In the genomic region with DNA sequence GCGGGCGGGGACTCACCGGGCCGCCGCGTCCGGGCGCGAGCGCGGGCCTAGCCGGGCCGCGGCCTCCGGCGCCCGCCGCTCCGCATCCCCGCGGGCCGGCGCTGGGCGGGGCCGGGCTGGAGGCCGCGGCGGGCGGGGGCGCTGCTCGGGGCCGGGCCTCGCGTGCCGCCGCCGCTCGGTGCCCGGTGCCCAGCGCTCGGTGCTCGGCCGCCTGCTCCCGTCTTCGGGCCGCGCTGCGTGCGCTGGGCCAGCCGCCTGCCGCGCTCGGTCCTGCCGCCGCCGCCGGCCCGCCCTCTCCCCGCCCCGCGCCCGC, we compare ENCODE assay signal across 8 cellular contexts. TPM values are rescaled to one million over a fixed set of nuclear protein-coding genes. Genes with fewer than 3 reads are reported as not detected.
DNase-seq lines count a peak whose midpoint lies in the region; TF ChIP-seq lines count a peak whose summit lies in the region.

A gene (minus strand): TSS at position 281 of the 313 bp plus-strand sequence. CDS start 3,105 bp downstream, outside the sequence.

- no peak within 1 kb of the TSS for H3K27ac ChIP-seq in HUES64 (ENCODE audit: low read depth, low read length)
- H3K27ac ChIP-seq in mammary epithelial cell (ENCODE audit: insufficient read depth, low read depth, low read length): peak within 1 kb of the TSS; percentile 59
- peak within 1 kb of the TSS; percentile 80 to 86 for H3K27ac ChIP-seq in liver (ENCODE audit: low read depth in 1 of 2, low read length in 2 of 2)
- H3K27ac ChIP-seq in testis: peak within 1 kb of the TSS; percentile 80 to 88

- H4K20me1 ChIP-seq in mammary epithelial cell (ENCODE audit: insufficient read depth, low read length): peaks cover 2% of the 10 kb centered on the region

- no peaks in the 10 kb centered on the region for H3K9me3 ChIP-seq in HUES64 (ENCODE audit: insufficient read depth, low read depth, low read length)
- H3K9me3 ChIP-seq in mammary epithelial cell (replicated peaks; ENCODE audit: insufficient read depth, low read length): no peaks in the 10 kb centered on the region
- H3K9me3 ChIP-seq in liver (ENCODE audit: control insufficient read depth in 4 of 4, low read length in 3 of 4): no peaks in the 10 kb centered on the region
- no peaks in the 10 kb centered on the region for H3K9me3 ChIP-seq in testis

- DNase-seq in GM12865 (ENCODE audit: low read depth) (no peak), mammary epithelial cell (no peak), testis (no peak), NCI-H526 treated with DMSO at 0.1 percent for 48 hours (lab: John Stamatoyannopoulos, UW) (no peak), SIG-M5 treated with dmso at 0.1 percent for 504 hours (lab: John Stamatoyannopoulos, UW; ENCODE audit: unreplicated experiment) (no peak)
- no peak for DNase-seq in effector CD8-positive, alpha-beta T cell (lab: John Stamatoyannopoulos, UW)

- TF ChIP-seq CTCF in GM12865 (IDR thresholded peaks at IDR 0.05; ENCODE audit: insufficient read depth, low read depth, low read length, missing control alignments): no peak
- no peak for TF ChIP-seq CTCF in mammary epithelial cell (conservative IDR thresholded peaks at IDR 0.05 in 1 of 2, IDR thresholded peaks at IDR 0.05 in 1 of 2; ENCODE audit: extremely low read depth in 1 of 2, insufficient read depth in 1 of 2, low read depth in 1 of 2, low read length in 2 of 2)
- no peak for TF ChIP-seq CTCF in liver (IDR thresholded peaks at IDR 0.05; ENCODE audit: low read depth, low read length, missing input control)
- no peak for TF ChIP-seq CTCF in testis (IDR thresholded peaks at IDR 0.05)

- no peak for TF ChIP-seq POLR2A in testis (IDR thresholded peaks at IDR 0.05)

- H3K4me1 ChIP-seq in HUES64 (ENCODE audit: insufficient read depth, low read length) (peaks cover 31% of the 10 kb centered on the region), mammary epithelial cell (ENCODE audit: insufficient read depth, low read length) (peaks cover 43% of the 10 kb centered on the region), liver (ENCODE audit: control insufficient read depth in 4 of 4, insufficient read depth in 4 of 4, low read length in 3 of 4) (peaks cover 35 to 56% (median 46%) of the 10 kb centered on the region in 4 donors), testis (peaks cover 56% of the 10 kb centered on the region)

- peak within 1 kb of the TSS; percentile 92 for H3K4me2 ChIP-seq in mammary epithelial cell (ENCODE audit: insufficient read depth, low read depth, low read length)

- H3K4me3 ChIP-seq in GM12865 (ENCODE audit: low read depth, low read length) (peak within 1 kb of the TSS; percentile 86), HUES64 (ENCODE audit: low read length) (peak within 1 kb of the TSS; percentile 75), mammary epithelial cell (replicated peaks in 1 of 3; ENCODE audit: insufficient read depth in 1 of 3, low read depth in 2 of 3, low read length in 3 of 3) (peak within 1 kb of the TSS; percentile 53 to 88 (median 74)), liver (ENCODE audit: low read depth in 1 of 3, low read length in 3 of 3) (peak within 1 kb of the TSS; percentile 51 to 89 (median 74)), testis (peak within 1 kb of the TSS; percentile 70 to 79)

- intact Hi-C loops in mammary epithelial cell (cut with micrococcal nuclease): loop anchor here (2.0 kb wide), 1 partner anchor 43 kb away; a partner anchor contains a TSS
- intact Hi-C loops in testis (cut with DNase I; ENCODE audit: low total_unique reads): no loop called here

- H3K9ac ChIP-seq in HUES64 (ENCODE audit: low read depth, low read length) (peak within 1 kb of the TSS; percentile 61), mammary epithelial cell (ENCODE audit: insufficient read depth, low read length) (peak within 1 kb of the TSS; percentile 51), liver (ENCODE audit: low read depth in 1 of 2, low read length in 2 of 2) (peak within 1 kb of the TSS; percentile 77 to 82)

- under 1% methylated on average over 60 of the region's 62 CpGs for WGBS in HUES64
- 0% methylated on average over 1 of the region's 62 CpGs for WGBS in mammary epithelial cell (ENCODE audit: low coverage, missing lambda C conversion rate)
- WGBS in liver: under 1% methylated on average over 61 of the region's 62 CpGs
- WGBS in testis, 2 donors: no CpG with 5 or more reads among the region's 62 CpGs

- H3K79me2 ChIP-seq in mammary epithelial cell (ENCODE audit: insufficient read depth, low read length): peaks cover 47% of the 10 kb centered on the region

- CTCF ChIA-PET in mammary epithelial cell (lab: Charles Lee; ENCODE audit: low non-redundant PET): no interaction called here

- BruUV-seq in mammary epithelial cell (replicated peaks; lab: Mats Ljungman, UMichigan): no TSS peak

- no peak for TF ChIP-seq RAD21 in liver (IDR thresholded peaks at IDR 0.05)

- in situ Hi-C loops in mammary epithelial cell (cut with MboI; ENCODE audit: low sequenced_read_pairs in 2 of 2): no loop called here

- peak within 1 kb of the TSS; percentile 66 for H2AFZ ChIP-seq in mammary epithelial cell (ENCODE audit: low read depth, low read length)

- H3K36me3 ChIP-seq in HUES64 (ENCODE audit: insufficient read depth, low read length) (peaks cover 20% of the 10 kb centered on the region), mammary epithelial cell (ENCODE audit: insufficient read depth, low read length) (no peaks in the 10 kb centered on the region), liver (ENCODE audit: control insufficient read depth in 4 of 4, insufficient read depth in 3 of 4, low read depth in 1 of 4, low read length in 3 of 4) (no peaks in the 10 kb centered on the region), testis (ENCODE audit: low read depth, missing control alignments) (no peaks in the 10 kb centered on the region)

- H3K27me3 ChIP-seq in HUES64 (ENCODE audit: insufficient read depth, low read length) (peaks cover 47% of the 10 kb centered on the region), mammary epithelial cell (ENCODE audit: insufficient read depth, low read length) (no peaks in the 10 kb centered on the region), liver (ENCODE audit: control insufficient read depth in 4 of 4, insufficient read depth in 4 of 4, low read length in 3 of 4) (no peaks in the 10 kb centered on the region), testis (no peaks in the 10 kb centered on the region)

- dilution Hi-C loops in mammary epithelial cell (cut with HindIII; ENCODE audit: low sequenced_read_pairs): no loop called here

TF ChIP-seq in liver, 16 proteins besides CTCF, POLR2A, EP300 and RAD21:
- TF ChIP-seq YY1 (IDR thresholded peaks at IDR 0.05): no peak
- TF ChIP-seq TAF1 (conservative IDR thresholded peaks at IDR 0.05): no peak
- TF ChIP-seq, protein P1, sequence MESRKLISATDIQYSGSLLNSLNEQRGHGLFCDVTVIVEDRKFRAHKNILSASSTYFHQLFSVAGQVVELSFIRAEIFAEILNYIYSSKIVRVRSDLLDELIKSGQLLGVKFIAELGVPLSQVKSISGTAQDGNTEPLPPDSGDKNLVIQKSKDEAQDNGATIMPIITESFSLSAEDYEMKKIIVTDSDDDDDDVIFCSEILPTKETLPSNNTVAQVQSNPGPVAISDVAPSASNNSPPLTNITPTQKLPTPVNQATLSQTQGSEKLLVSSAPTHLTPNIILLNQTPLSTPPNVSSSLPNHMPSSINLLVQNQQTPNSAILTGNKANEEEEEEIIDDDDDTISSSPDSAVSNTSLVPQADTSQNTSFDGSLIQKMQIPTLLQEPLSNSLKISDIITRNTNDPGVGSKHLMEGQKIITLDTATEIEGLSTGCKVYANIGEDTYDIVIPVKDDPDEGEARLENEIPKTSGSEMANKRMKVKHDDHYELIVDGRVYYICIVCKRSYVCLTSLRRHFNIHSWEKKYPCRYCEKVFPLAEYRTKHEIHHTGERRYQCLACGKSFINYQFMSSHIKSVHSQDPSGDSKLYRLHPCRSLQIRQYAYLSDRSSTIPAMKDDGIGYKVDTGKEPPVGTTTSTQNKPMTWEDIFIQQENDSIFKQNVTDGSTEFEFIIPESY (IDR thresholded peaks at IDR 0.05): no peak
- TF ChIP-seq HNF4A (conservative IDR thresholded peaks at IDR 0.05): no peak
- TF ChIP-seq, protein P2, sequence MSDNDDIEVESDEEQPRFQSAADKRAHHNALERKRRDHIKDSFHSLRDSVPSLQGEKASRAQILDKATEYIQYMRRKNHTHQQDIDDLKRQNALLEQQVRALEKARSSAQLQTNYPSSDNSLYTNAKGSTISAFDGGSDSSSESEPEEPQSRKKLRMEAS (IDR thresholded peaks at IDR 0.05): no peak

RNA-seq across cellular contexts. Expression of the gene that starts here (rescaled TPM):
- 42.6 TPM for polyA plus RNA-seq in HUES64 (2013, experiment 1 of 2)
- 50.8 TPM for polyA plus RNA-seq in HUES64 (2013, experiment 2 of 2)
- total RNA-seq in mammary epithelial cell (100 to 1,000 TPM; 116 to 125 TPM), liver (100 to 1,000 TPM in 1 of 2 donors, 10 to 100 TPM in 1; 39.2 to 192 TPM), testis (100 to 1,000 TPM; 106 to 125 TPM)
- polyA plus RNA-seq in mammary epithelial cell (124 TPM), liver (10 to 100 TPM; 30.6 to 78.2 TPM), testis (ENCODE audit: insufficient read depth, low read depth, low replicate concordance) (68.2 TPM)
- polyA minus RNA-seq in mammary epithelial cell: 153 TPM
